In the genomic region with DNA sequence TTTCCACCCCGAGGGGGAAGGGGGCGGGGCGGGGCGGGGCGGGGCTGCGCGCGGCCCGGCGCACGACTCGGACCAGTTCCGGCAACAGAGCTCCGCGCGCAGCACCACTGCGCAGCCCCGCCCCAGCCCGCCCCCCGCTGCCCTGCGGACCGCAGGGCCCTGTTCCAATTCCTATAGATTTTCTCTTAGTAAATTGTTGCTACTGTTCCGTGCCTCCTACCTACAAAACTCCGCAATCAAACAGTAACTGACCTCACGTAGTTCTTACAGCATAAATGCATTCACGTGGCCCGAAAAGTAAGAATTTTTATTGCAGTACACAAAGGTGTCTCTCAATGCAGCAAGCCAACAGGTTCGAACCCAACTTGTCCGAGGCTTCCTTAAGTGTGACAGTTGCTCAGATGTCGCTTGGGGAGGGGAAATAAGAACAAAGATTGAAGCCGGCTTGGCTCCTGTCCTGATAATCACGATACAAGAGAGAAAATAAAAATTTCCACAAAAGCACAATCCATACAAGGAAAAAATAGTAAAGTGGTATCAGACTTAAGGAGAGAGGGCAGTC, we compare ENCODE assay signal across 8 cellular contexts. TPM values are rescaled to one million over a fixed set of nuclear protein-coding genes. Genes with fewer than 3 reads are reported as not detected.
DNase-seq lines count a peak whose midpoint lies in the region; ATAC-seq and TF ChIP-seq lines count a peak whose summit lies in the region.

No MANE protein-coding gene starts in this region.

- peak; percentile 68 for ATAC-seq in activated CD4-positive, alpha-beta T cell treated with anti-CD3 and anti-CD28 coated beads for 36 hours
- ATAC-seq in GM21576 (IDR thresholded peaks at IDR 0.05; ENCODE audit: unreplicated experiment), result peak; percentile 55
- ATAC-seq in left lung, result peak; percentile 86
- peak; percentile 82 for ATAC-seq in stimulated activated naive CD8-positive, alpha-beta T cell treated with anti-CD3 and anti-CD28 coated beads, Interleukin-15, amount 100 ng/mL, for 72 hours

- peak overlapping the region; percentile 93 to 97 for H3K27ac ChIP-seq in left lung

- peak overlapping the region; percentile 91 for H3K27ac Mint-ChIP-seq in activated CD4-positive, alpha-beta T cell treated with anti-CD3 and anti-CD28 coated beads for 36 hours
- H3K27ac Mint-ChIP-seq in stimulated activated naive CD8-positive, alpha-beta T cell treated with anti-CD3 and anti-CD28 coated beads, Interleukin-15, amount 100 ng/mL, for 72 hours, result peak overlapping the region; percentile 96 to 97

- peak overlapping the region; percentile 93 for H3K4me3 Mint-ChIP-seq in activated CD4-positive, alpha-beta T cell treated with anti-CD3 and anti-CD28 coated beads for 36 hours
- peak overlapping the region; percentile 83 to 93 for H3K4me3 Mint-ChIP-seq in stimulated activated naive CD8-positive, alpha-beta T cell treated with anti-CD3 and anti-CD28 coated beads, Interleukin-15, amount 100 ng/mL, for 72 hours

- CTCF ChIA-PET in activated CD4-positive, alpha-beta T cell treated with anti-CD3 and anti-CD28 coated beads for 36 hours (lab: Charles Lee), result interaction anchor here (8.7 kb wide), 1 partner anchor 155 kb away, joined by 285 read pairs; no protein-coding TSS in a partner anchor

- H3K9me3 Mint-ChIP-seq in activated CD4-positive, alpha-beta T cell treated with anti-CD3 and anti-CD28 coated beads for 36 hours (ENCODE audit: low read depth), result no peaks in the 10 kb centered on the region
- no peaks in the 10 kb centered on the region for H3K9me3 Mint-ChIP-seq in stimulated activated naive CD8-positive, alpha-beta T cell treated with anti-CD3 and anti-CD28 coated beads, Interleukin-15, amount 100 ng/mL, for 72 hours

- H3K36me3 ChIP-seq in left lung, result no peaks in the 10 kb centered on the region

- H3K4me3 ChIP-seq in left lung, result peak overlapping the region; percentile 78 to 94

- POLR2A ChIA-PET in activated CD4-positive, alpha-beta T cell treated with anti-CD3 and anti-CD28 coated beads for 36 hours (lab: Charles Lee), result interaction anchor here (1.7 kb wide), 1 partner anchor 210 kb away, joined by 5 read pairs; a partner anchor contains a TSS

- no peaks in the 10 kb centered on the region for H3K9me3 ChIP-seq in left lung

- H3K27me3 Mint-ChIP-seq in activated CD4-positive, alpha-beta T cell treated with anti-CD3 and anti-CD28 coated beads for 36 hours, result no peaks in the 10 kb centered on the region
- H3K27me3 Mint-ChIP-seq in stimulated activated naive CD8-positive, alpha-beta T cell treated with anti-CD3 and anti-CD28 coated beads, Interleukin-15, amount 100 ng/mL, for 72 hours, result no peaks in the 10 kb centered on the region

- intact Hi-C loops in activated CD4-positive, alpha-beta T cell treated with anti-CD3 and anti-CD28 coated beads for 36 hours (cut with DNase I, micrococcal nuclease), result loop anchor here (1.0 to 10.0 kb wide), 10 partner anchors 58 to 1192 kb away; a partner anchor contains a TSS
- intact Hi-C loops in left lung (cut with DNase I), result no loop called here

- no peaks in the 10 kb centered on the region for H3K27me3 ChIP-seq in left lung

- peaks cover 32% of the 10 kb centered on the region for H3K4me1 Mint-ChIP-seq in activated CD4-positive, alpha-beta T cell treated with anti-CD3 and anti-CD28 coated beads for 36 hours
- H3K4me1 Mint-ChIP-seq in stimulated activated naive CD8-positive, alpha-beta T cell treated with anti-CD3 and anti-CD28 coated beads, Interleukin-15, amount 100 ng/mL, for 72 hours, result peaks cover 30% of the 10 kb centered on the region

- H3K4me1 ChIP-seq in left lung, result peaks cover 19 to 34% of the 10 kb centered on the region in 2 donors

- peaks cover 8% of the 10 kb centered on the region for H3K36me3 Mint-ChIP-seq in activated CD4-positive, alpha-beta T cell treated with anti-CD3 and anti-CD28 coated beads for 36 hours (ENCODE audit: low read depth)

- no peak for DNase-seq in activated CD4-positive, alpha-beta T cell treated with anti-CD3 and anti-CD28 coated beads for 36 hours
- DNase-seq in activated CD4-positive, alpha-beta T cell treated with anti-CD3 and anti-CD28 coated beads for 1 hour, result no peak
- DNase-seq in HUDEP-2 (lab: John Stamatoyannopoulos, UW; ENCODE audit: unreplicated experiment in 76 of 76), result peak in 65 of 76 experiments; percentile 33 to 92 (median 70)
- peak; percentile 60 for DNase-seq in SK-MEL-5 (ENCODE audit: low read depth, low spot score)
- DNase-seq in cortex of kidney (lab: John Stamatoyannopoulos, UW), result peak; percentile 43
- no peak for DNase-seq in left lung
- DNase-seq in stimulated activated naive CD8-positive, alpha-beta T cell treated with anti-CD3 and anti-CD28 coated beads, Interleukin-15, amount 100 ng/mL, for 72 hours, result no peak

- in situ Hi-C loops in SK-MEL-5 (cut with HindIII; ENCODE audit: low pct_unique_long_range_greater_than_20kb, low sequenced_read_pairs), result no loop called here

- TF ChIP-seq CTCF in left lung (IDR thresholded peaks at IDR 0.05), result no peak

RNA-seq across cellular contexts. Expression of a gene that starts 1.2 kb away (rescaled TPM):
- total RNA-seq in activated CD4-positive, alpha-beta T cell treated with anti-CD3 and anti-CD28 coated beads for 36 hours, result 10 to 100 TPM; 26.7 to 40.0 TPM
- 9.4 and 11.0 TPM in 2 replicates for total RNA-seq in SK-MEL-5 (2014; rRNA removed; shearing (Covaris generic))
- 9.8 and 13.2 TPM in 2 replicates for polyA plus RNA-seq in SK-MEL-5 (2015; cell fraction: cytosol; rRNA removed)
- polyA plus RNA-seq in SK-MEL-5 (2015; cell fraction: nucleus; rRNA removed), result 11.9 and 14.4 TPM in 2 replicates
- 10 to 100 TPM; 35.5 to 39.5 TPM for total RNA-seq in left lung

Comparison
In these comparisons a context has a peak if more than half of its experiments do, and no peak if none do; other contexts are left out.
1. DNase-seq: peak in HUDEP-2 (65 of 76), SK-MEL-5 (single experiment) and cortex of kidney (single experiment); none in activated CD4-positive, alpha-beta T cell treated with anti-CD3 and anti-CD28 coated beads for 36 hours (single experiment), activated CD4-positive, alpha-beta T cell treated with anti-CD3 and anti-CD28 coated beads for 1 hour (single experiment), left lung (0 of 2) and stimulated activated naive CD8-positive, alpha-beta T cell treated with anti-CD3 and anti-CD28 coated beads, Interleukin-15, amount 100 ng/mL, for 72 hours (0 of 2).
2. intact Hi-C loops: an anchor here in activated CD4-positive, alpha-beta T cell treated with anti-CD3 and anti-CD28 coated beads for 36 hours (1.0 to 10.0 kb wide); none called in left lung.
3. Peak in every context shown above with its lines, with median percentiles within 50 percentile points of each other: ATAC-seq.